Comparison of ENCODE assay signal across 2 cellular contexts in the genomic region with DNA sequence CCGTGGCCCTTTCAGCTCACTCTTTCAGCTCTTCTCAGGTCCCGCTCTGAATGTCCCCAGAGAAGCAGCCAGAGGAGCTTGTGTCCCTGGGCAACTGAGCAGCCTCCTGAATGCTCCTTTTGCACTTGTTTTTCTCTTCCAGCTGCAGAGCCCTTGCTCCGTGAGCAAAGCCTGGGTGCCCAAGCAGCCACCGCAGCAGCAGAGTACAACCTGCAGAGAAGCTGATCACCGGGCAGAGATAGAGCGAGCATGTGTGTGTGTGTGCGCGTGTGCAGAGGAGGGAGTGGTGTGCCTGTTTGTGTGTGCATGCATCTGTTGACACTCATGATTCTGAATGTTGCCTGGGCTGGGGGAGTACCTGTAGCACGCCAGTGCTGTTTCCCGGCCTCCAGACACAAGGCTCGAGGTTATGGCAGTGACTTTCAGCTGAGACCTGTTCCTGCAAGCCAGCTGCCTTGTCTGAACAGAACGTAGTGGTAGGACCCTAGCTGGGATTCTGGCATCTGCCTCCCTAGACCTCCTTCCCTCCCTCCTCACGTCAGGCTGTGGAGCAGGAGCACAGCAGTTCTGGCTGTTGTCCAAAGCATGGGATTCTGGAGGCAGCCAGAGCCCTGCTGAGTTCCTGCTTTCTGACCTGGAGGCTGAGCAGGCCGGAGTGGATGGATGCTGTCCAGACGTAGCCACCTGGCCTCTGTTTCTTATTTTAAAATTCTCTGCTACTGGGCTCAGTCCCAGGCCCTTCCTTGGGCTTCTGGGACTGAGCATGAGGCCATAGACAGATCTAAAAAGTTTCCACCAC.
TF ChIP-seq lines count a peak whose summit lies in the region.

No MANE protein-coding gene starts in this region.

TF ChIP-seq in SK-N-SH, 30 proteins besides CTCF, POLR2A, EP300 and RAD21:
- TF ChIP-seq, protein P1, sequence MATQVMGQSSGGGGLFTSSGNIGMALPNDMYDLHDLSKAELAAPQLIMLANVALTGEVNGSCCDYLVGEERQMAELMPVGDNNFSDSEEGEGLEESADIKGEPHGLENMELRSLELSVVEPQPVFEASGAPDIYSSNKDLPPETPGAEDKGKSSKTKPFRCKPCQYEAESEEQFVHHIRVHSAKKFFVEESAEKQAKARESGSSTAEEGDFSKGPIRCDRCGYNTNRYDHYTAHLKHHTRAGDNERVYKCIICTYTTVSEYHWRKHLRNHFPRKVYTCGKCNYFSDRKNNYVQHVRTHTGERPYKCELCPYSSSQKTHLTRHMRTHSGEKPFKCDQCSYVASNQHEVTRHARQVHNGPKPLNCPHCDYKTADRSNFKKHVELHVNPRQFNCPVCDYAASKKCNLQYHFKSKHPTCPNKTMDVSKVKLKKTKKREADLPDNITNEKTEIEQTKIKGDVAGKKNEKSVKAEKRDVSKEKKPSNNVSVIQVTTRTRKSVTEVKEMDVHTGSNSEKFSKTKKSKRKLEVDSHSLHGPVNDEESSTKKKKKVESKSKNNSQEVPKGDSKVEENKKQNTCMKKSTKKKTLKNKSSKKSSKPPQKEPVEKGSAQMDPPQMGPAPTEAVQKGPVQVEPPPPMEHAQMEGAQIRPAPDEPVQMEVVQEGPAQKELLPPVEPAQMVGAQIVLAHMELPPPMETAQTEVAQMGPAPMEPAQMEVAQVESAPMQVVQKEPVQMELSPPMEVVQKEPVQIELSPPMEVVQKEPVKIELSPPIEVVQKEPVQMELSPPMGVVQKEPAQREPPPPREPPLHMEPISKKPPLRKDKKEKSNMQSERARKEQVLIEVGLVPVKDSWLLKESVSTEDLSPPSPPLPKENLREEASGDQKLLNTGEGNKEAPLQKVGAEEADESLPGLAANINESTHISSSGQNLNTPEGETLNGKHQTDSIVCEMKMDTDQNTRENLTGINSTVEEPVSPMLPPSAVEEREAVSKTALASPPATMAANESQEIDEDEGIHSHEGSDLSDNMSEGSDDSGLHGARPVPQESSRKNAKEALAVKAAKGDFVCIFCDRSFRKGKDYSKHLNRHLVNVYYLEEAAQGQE (IDR thresholded peaks at IDR 0.05; ENCODE audit: low read depth, low read length): 0 out of 2 replicates have a peak, but pooled peaks have one; percentile 38
- TF ChIP-seq JUND (IDR thresholded peaks at IDR 0.05): no peak
- TF ChIP-seq, protein P2, sequence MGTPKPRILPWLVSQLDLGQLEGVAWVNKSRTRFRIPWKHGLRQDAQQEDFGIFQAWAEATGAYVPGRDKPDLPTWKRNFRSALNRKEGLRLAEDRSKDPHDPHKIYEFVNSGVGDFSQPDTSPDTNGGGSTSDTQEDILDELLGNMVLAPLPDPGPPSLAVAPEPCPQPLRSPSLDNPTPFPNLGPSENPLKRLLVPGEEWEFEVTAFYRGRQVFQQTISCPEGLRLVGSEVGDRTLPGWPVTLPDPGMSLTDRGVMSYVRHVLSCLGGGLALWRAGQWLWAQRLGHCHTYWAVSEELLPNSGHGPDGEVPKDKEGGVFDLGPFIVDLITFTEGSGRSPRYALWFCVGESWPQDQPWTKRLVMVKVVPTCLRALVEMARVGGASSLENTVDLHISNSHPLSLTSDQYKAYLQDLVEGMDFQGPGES (IDR thresholded peaks at IDR 0.05; ENCODE audit: low read depth, low read length): no peak
- peak; percentile 74 for TF ChIP-seq TCF12 (IDR thresholded peaks at IDR 0.05)
- 0 out of 2 replicates have a peak, but pooled peaks have one; percentile 24 for TF ChIP-seq POLR2AphosphoS5 (IDR thresholded peaks at IDR 0.05; ENCODE audit: low read depth, low read length)
- peak; percentile 29; the same call in 1 of the 2 replicates for TF ChIP-seq FOXJ3 (CRISPR knock-in tag; IDR thresholded peaks at IDR 0.05)
- TF ChIP-seq EZH2phosphoT487 (IDR thresholded peaks at IDR 0.05; ENCODE audit: borderline replicate concordance, low read depth): no peak
- peak; percentile 72; the same call in 1 of the 2 replicates for TF ChIP-seq RCOR1 (IDR thresholded peaks at IDR 0.05; ENCODE audit: low read length)
- TF ChIP-seq GATA2 (CRISPR knock-in tag; IDR thresholded peaks at IDR 0.05): peak; percentile 67
- TF ChIP-seq MXI1 (IDR thresholded peaks at IDR 0.05; ENCODE audit: low read depth, low read length): peak; percentile 78
- TF ChIP-seq SMC3 (IDR thresholded peaks at IDR 0.05; ENCODE audit: low read depth, low read length): no peak
- TF ChIP-seq CHD2 (IDR thresholded peaks at IDR 0.05; ENCODE audit: low read length, partially characterized antibody): peak; percentile 74
- peak; percentile 65 for TF ChIP-seq NFIC (IDR thresholded peaks at IDR 0.05; ENCODE audit: borderline replicate concordance)
- no peak for TF ChIP-seq YY1 (IDR thresholded peaks at IDR 0.05; ENCODE audit: low read depth)
- TF ChIP-seq, protein P3, sequence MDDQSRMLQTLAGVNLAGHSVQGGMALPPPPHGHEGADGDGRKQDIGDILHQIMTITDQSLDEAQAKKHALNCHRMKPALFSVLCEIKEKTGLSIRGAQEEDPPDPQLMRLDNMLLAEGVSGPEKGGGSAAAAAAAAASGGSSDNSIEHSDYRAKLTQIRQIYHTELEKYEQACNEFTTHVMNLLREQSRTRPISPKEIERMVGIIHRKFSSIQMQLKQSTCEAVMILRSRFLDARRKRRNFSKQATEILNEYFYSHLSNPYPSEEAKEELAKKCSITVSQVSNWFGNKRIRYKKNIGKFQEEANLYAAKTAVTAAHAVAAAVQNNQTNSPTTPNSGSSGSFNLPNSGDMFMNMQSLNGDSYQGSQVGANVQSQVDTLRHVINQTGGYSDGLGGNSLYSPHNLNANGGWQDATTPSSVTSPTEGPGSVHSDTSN (IDR thresholded peaks at IDR 0.05): peak; percentile 14; the same call in 1 of the 2 replicates
- TF ChIP-seq, protein P4, sequence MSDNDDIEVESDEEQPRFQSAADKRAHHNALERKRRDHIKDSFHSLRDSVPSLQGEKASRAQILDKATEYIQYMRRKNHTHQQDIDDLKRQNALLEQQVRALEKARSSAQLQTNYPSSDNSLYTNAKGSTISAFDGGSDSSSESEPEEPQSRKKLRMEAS (IDR thresholded peaks at IDR 0.05; ENCODE audit: low read depth): no peak

TF ChIP-seq in GM12891, 5 proteins besides CTCF, POLR2A, EP300 and RAD21:
- TF ChIP-seq SPI1 (IDR thresholded peaks at IDR 0.05; ENCODE audit: low read depth, low read length) (no peak), TAF1 (IDR thresholded peaks at IDR 0.05; ENCODE audit: low read depth, low read length) (no peak), POLR2AphosphoS5 (IDR thresholded peaks at IDR 0.05; ENCODE audit: low read depth, low read length) (no peak)
